In the genomic region with DNA sequence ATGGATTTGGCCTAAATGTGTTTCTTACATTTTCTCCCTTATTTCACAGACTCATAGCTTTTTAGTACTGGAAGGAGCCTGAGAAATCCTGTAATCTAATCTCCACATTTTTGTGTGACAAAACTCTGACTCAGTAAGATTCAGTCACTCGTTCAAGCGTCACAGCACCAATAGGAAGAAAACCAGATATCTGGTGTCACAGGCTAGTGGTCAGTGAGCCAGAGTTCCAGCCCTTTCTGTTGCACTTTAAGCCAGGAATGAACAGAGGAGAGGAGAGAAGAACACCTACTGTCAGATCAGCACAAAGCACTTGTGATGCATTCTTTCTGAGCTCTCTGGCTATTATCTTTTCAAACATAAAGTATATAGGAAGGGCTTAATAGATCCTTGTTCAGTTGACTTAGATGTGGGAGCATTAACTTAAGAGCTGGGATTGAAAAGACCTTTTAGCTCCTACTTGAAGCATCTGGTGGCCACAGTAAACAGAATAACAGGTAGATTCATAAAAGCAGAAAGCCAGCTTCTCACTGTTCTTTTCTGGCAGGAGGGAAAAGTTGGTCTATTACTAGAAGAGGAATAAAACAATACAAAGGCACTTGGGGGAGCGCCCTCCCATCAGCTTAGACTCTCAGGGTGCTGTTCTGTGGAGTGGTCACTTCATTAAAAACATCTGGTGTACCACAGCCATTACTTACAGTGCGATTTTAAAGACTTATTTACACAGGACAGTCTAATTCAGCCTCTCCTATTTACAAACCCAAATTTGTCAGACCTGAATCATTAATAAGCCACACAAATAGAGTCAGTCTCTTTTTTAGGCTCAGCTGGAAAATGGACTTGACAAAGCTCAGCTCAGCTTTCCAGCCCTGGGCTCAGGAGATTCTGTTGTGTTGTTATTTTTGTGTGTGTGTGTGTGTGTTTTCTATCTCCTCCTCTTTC, we compare ENCODE assay signal across 9 cellular contexts. TPM values are rescaled to one million over a fixed set of nuclear protein-coding genes. Genes with fewer than 3 reads are reported as not detected.
A peak's percentile ranks its signal among the peaks of the same experiment; 100 is the strongest.
DNase-seq lines count a peak whose midpoint lies in the region; ATAC-seq and TF ChIP-seq lines count a peak whose summit lies in the region.
"Had no signal": no experiment of that assay in that cellular context is flagged by ENCODE, and none has a peak within 500 bp of the region (broad histone marks: within the 10 kb centered on the region; RNA-seq: fewer than 3 reads in every experiment).

No MANE protein-coding gene starts in this region.

- peaks cover 11% of the 10 kb centered on the region; the same call in 1 of the 2 replicates for H3K9me3 ChIP-seq in SK-N-SH
- peaks cover 0 to 18% (median 0%) of the 10 kb centered on the region in 11 donors for H3K9me3 ChIP-seq in heart right ventricle
- H3K9me3 ChIP-seq in skeletal muscle satellite cell (replicated peaks; ENCODE audit: low read length), result no peaks in the 10 kb centered on the region
- H3K9me3 ChIP-seq in psoas muscle, result peaks cover 7% of the 10 kb centered on the region

- TF ChIP-seq CTCF in SK-N-SH (IDR thresholded peaks at IDR 0.05) (no peak), heart right ventricle (IDR thresholded peaks at IDR 0.05) (no peak), psoas muscle (IDR thresholded peaks at IDR 0.05) (no peak)

- H3K36me3 ChIP-seq in SK-N-SH (replicated peaks in 1 of 2; ENCODE audit: control insufficient read depth in 1 of 2, insufficient read depth in 2 of 2, low read length in 1 of 2), result no peaks in the 10 kb centered on the region
- no peaks in the 10 kb centered on the region for H3K36me3 ChIP-seq in heart right ventricle
- H3K36me3 ChIP-seq in skeletal muscle satellite cell (ENCODE audit: insufficient read depth, low read length), result no peaks in the 10 kb centered on the region
- H3K36me3 ChIP-seq in psoas muscle (ENCODE audit: insufficient read depth in 1 of 2, low read depth in 1 of 2), result no peaks in the 10 kb centered on the region

- H3K9ac ChIP-seq in SK-N-SH, result peak overlapping the region; percentile 5; the same call in 1 of the 2 replicates
- H3K9ac ChIP-seq in skeletal muscle satellite cell (ENCODE audit: low read depth, low read length), result peak overlapping the region; percentile 75

- H3K9me2 ChIP-seq in SK-N-SH, result no peaks in the 10 kb centered on the region

- H3K4me1 ChIP-seq in SK-N-SH (ENCODE audit: control insufficient read depth in 1 of 2, insufficient read depth in 2 of 2, low read depth in 1 of 2, low read length in 1 of 2), result peaks cover 2 to 32% of the 10 kb centered on the region in 2 experiments; a peak in 3 of 4 replicates
- peaks cover 0 to 49% (median 24%) of the 10 kb centered on the region in 9 donors for H3K4me1 ChIP-seq in heart right ventricle
- H3K4me1 ChIP-seq in skeletal muscle satellite cell (ENCODE audit: control insufficient read depth, insufficient read depth, low read length), result peaks cover 58% of the 10 kb centered on the region
- H3K4me1 ChIP-seq in psoas muscle, result no peaks in the 10 kb centered on the region

- no peaks in the 10 kb centered on the region for H3K79me2 ChIP-seq in SK-N-SH (ENCODE audit: insufficient read depth)

- ATAC-seq in heart right ventricle (peak in 7 of 8 donors; percentile 43 to 76 (median 63)), psoas muscle (no peak), GM21360 (IDR thresholded peaks at IDR 0.05; ENCODE audit: unreplicated experiment) (no peak), HG03442 (IDR thresholded peaks at IDR 0.05; ENCODE audit: unreplicated experiment) (no peak)

- H3F3A ChIP-seq in SK-N-SH (replicated peaks; ENCODE audit: insufficient read depth), result peaks cover 25% of the 10 kb centered on the region

- H3K27me3 ChIP-seq in SK-N-SH (ENCODE audit: insufficient read depth) (no peaks in the 10 kb centered on the region), heart right ventricle (no peaks in the 10 kb centered on the region), skeletal muscle satellite cell (ENCODE audit: control insufficient read depth, insufficient read depth, low read length) (no peaks in the 10 kb centered on the region), psoas muscle (ENCODE audit: insufficient read depth in 3 of 3, low read length in 2 of 3) (no peaks in the 10 kb centered on the region)

- peak overlapping the region; percentile 46; the same call in 1 of the 2 replicates for H3K4me2 ChIP-seq in SK-N-SH
- H3K4me2 ChIP-seq in skeletal muscle satellite cell (ENCODE audit: low read length), result peak overlapping the region; percentile 59

- H4K20me1 ChIP-seq in SK-N-SH (ENCODE audit: insufficient read depth), result no peaks in the 10 kb centered on the region

- POLR2A ChIA-PET in SK-N-SH (lab: Yijun Ruan, JAX), result no interaction called here

- H2AFZ ChIP-seq in SK-N-SH (ENCODE audit: low read depth), result peak overlapping the region; percentile 18; the same call in 1 of the 2 replicates

- H3K27ac ChIP-seq in SK-N-SH (ENCODE audit: low read depth in 2 of 2, low read length in 1 of 2) (peak overlapping the region; percentile 18 to 90), heart right ventricle (peak overlapping the region in 3 of 10 donors; percentile 5 to 33 (median 16)), psoas muscle (no peak overlapping the region)

- WGBS in SK-N-SH (ENCODE audit: low lambda C conversion rate), result 27% methylated on average over 4 of the region's 4 CpGs
- WGBS in heart right ventricle, 2 donors, result 69 to 70% methylated on average over 4 of the region's 4 CpGs
- 57 to 68% (median 65%) methylated on average over 4 of the region's 4 CpGs for WGBS in psoas muscle, 3 donors

- no peak for TF ChIP-seq RAD21 in SK-N-SH (IDR thresholded peaks at IDR 0.05; ENCODE audit: low read length)

- TF ChIP-seq EP300 in SK-N-SH (IDR thresholded peaks at IDR 0.05; ENCODE audit: borderline replicate concordance in 1 of 2, low read depth in 1 of 2, low read length in 1 of 2), result peak in 1 of 2 experiments; percentile 61; a peak in 2 of 4 replicates

- DNase-seq in HS-5 (ENCODE audit: low read depth) (peak; percentile 71), SK-N-SH (no peak), heart right ventricle (no peak), psoas muscle (no peak)
- DNase-seq: activated naive CD4-positive, alpha-beta T cell treated with anti-CD3 and anti-CD28 coated beads, Interleukin-2, amount 50 U/mL, for 16 hours; T-helper 2 cell had no signal

- CTCF ChIA-PET in SK-N-SH (lab: Yijun Ruan, JAX), result interaction anchor here (0.8 to 1.9 kb wide), 6 partner anchors 9 to 51 kb away, joined by 3 to 5 read pairs (median 4); a partner anchor contains a TSS

- intact Hi-C loops in heart right ventricle (cut with DNase I), result no loop called here
- intact Hi-C loops in psoas muscle (cut with DNase I), result no loop called here

- H3K4me3 ChIP-seq in SK-N-SH (ENCODE audit: low read depth in 2 of 2, low read length in 1 of 2) (no peak overlapping the region), heart right ventricle (no peak overlapping the region), skeletal muscle satellite cell (ENCODE audit: low read length) (no peak overlapping the region), psoas muscle (no peak overlapping the region)

TF ChIP-seq in SK-N-SH, 30 proteins besides CTCF, POLR2A, EP300 and RAD21:
- TF ChIP-seq, protein P1, sequence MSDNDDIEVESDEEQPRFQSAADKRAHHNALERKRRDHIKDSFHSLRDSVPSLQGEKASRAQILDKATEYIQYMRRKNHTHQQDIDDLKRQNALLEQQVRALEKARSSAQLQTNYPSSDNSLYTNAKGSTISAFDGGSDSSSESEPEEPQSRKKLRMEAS (IDR thresholded peaks at IDR 0.05; ENCODE audit: low read depth), result 0 out of 2 replicates have a peak, but pooled peaks have one; percentile 61
- TF ChIP-seq FOSL2 (IDR thresholded peaks at IDR 0.05; ENCODE audit: borderline replicate concordance, low read depth) (peak; percentile 78), SMC3 (IDR thresholded peaks at IDR 0.05; ENCODE audit: low read depth, low read length) (no peak), TCF12 (IDR thresholded peaks at IDR 0.05) (peak; percentile 89), YY1 (IDR thresholded peaks at IDR 0.05; ENCODE audit: low read depth) (no peak; the same call in 1 of the 2 replicates), NFIC (IDR thresholded peaks at IDR 0.05; ENCODE audit: borderline replicate concordance) (peak; percentile 42; the same call in 1 of the 2 replicates), JUND (IDR thresholded peaks at IDR 0.05) (peak; percentile 72)
- TF ChIP-seq, protein P2, sequence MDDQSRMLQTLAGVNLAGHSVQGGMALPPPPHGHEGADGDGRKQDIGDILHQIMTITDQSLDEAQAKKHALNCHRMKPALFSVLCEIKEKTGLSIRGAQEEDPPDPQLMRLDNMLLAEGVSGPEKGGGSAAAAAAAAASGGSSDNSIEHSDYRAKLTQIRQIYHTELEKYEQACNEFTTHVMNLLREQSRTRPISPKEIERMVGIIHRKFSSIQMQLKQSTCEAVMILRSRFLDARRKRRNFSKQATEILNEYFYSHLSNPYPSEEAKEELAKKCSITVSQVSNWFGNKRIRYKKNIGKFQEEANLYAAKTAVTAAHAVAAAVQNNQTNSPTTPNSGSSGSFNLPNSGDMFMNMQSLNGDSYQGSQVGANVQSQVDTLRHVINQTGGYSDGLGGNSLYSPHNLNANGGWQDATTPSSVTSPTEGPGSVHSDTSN (IDR thresholded peaks at IDR 0.05), result peak; percentile 76

RNA-seq across cellular contexts. Expression of a gene that starts 12.2 kb away (rescaled TPM):
- polyA plus RNA-seq in SK-N-SH (2012; rRNA removed) (15.9 and 22.7 TPM in 2 replicates), heart right ventricle (10 to 100 TPM; 15.1 to 29.8 TPM), psoas muscle (1 to 10 TPM; 2.2 to 3.8 (median 3.5) TPM)
- polyA plus RNA-seq in SK-N-SH (2012; cell fraction: cytosol; rRNA removed), result 19.8 and 21.6 TPM in 2 replicates
- polyA plus RNA-seq in SK-N-SH (2012; cell fraction: nucleus; rRNA removed), result 36.1 and 46.6 TPM in 2 replicates
- total RNA-seq in heart right ventricle (10 to 100 TPM; 26.6 to 66.0 (median 39.2) TPM), psoas muscle (10 to 100 TPM in 2 of 4 donors, 1 to 10 TPM in 2; 4.1 to 12.9 (median 8.8) TPM)
- total RNA-seq in skeletal muscle satellite cell (2012; rRNA removed), result 93.0 and 119 TPM in 2 replicates

Comparison
In these comparisons a context has a peak if more than half of its experiments do, and no peak if none do; other contexts are left out.
1. ATAC-seq: peak in heart right ventricle (7 of 8); none in psoas muscle (0 of 4), GM21360 (single experiment) and HG03442 (single experiment).